In the genomic region with DNA sequence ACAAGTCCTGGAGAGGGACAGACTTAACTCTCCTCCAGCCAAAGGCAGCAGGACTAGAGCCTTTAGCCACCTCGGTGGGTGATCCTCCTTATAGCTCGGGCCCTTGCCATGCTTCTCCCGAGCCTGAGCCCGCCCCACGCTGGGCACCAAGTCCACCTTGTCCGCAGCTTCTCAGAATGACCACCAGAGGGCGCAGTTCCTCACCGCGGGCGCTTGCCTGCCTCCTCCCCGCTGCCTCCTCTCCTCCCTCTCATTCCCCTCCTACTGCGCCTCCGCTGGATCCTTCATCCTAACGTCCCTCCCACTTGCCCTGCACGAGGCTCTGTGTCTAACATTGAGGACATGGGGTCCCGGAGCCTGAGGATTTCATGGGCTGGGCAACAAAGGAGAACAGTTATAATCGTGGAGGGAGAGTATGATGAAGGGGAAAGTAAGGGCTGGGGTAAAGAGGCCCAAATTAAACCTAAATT, we compare ENCODE assay signal across 1 cellular context.
TF ChIP-seq lines count a peak whose summit lies in the region.

No MANE protein-coding gene starts in this region.

TF ChIP-seq in HepG2, 621 proteins besides CTCF, POLR2A, EP300 and RAD21 (continued from another document and continues in another):
- TF ChIP-seq, protein P1, sequence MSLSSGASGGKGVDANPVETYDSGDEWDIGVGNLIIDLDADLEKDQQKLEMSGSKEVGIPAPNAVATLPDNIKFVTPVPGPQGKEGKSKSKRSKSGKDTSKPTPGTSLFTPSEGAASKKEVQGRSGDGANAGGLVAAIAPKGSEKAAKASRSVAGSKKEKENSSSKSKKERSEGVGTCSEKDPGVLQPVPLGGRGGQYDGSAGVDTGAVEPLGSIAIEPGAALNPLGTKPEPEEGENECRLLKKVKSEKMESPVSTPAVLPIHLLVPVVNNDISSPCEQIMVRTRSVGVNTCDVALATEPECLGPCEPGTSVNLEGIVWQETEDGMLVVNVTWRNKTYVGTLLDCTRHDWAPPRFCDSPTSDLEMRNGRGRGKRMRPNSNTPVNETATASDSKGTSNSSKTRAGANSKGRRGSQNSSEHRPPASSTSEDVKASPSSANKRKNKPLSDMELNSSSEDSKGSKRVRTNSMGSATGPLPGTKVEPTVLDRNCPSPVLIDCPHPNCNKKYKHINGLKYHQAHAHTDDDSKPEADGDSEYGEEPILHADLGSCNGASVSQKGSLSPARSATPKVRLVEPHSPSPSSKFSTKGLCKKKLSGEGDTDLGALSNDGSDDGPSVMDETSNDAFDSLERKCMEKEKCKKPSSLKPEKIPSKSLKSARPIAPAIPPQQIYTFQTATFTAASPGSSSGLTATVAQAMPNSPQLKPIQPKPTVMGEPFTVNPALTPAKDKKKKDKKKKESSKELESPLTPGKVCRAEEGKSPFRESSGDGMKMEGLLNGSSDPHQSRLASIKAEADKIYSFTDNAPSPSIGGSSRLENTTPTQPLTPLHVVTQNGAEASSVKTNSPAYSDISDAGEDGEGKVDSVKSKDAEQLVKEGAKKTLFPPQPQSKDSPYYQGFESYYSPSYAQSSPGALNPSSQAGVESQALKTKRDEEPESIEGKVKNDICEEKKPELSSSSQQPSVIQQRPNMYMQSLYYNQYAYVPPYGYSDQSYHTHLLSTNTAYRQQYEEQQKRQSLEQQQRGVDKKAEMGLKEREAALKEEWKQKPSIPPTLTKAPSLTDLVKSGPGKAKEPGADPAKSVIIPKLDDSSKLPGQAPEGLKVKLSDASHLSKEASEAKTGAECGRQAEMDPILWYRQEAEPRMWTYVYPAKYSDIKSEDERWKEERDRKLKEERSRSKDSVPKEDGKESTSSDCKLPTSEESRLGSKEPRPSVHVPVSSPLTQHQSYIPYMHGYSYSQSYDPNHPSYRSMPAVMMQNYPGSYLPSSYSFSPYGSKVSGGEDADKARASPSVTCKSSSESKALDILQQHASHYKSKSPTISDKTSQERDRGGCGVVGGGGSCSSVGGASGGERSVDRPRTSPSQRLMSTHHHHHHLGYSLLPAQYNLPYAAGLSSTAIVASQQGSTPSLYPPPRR (CRISPR knock-in tag; IDR thresholded peaks at IDR 0.05; ENCODE audit: borderline replicate concordance), result no peak
- TF ChIP-seq ZNF333 (CRISPR knock-in tag; IDR thresholded peaks at IDR 0.05; ENCODE audit: borderline replicate concordance) (no peak), REPIN1 (CRISPR knock-in tag; IDR thresholded peaks at IDR 0.05; ENCODE audit: borderline replicate concordance, low read depth) (peak; percentile 29; the same call in 1 of the 2 replicates), ZNF772 (CRISPR knock-in tag; IDR thresholded peaks at IDR 0.05) (peak; percentile 58; the same call in 1 of the 2 replicates), PITX1 (CRISPR knock-in tag; IDR thresholded peaks at IDR 0.05) (no peak), ZSCAN30 (CRISPR knock-in tag; IDR thresholded peaks at IDR 0.05) (no peak), NCOA1 (CRISPR knock-in tag; IDR thresholded peaks at IDR 0.05) (0 out of 2 replicates have a peak, but pooled peaks have one; percentile 28), ZNF441 (CRISPR knock-in tag; IDR thresholded peaks at IDR 0.05; ENCODE audit: borderline replicate concordance) (no peak), RAD51 (IDR thresholded peaks at IDR 0.05; ENCODE audit: borderline replicate concordance) (no peak), PCBP1 (IDR thresholded peaks at IDR 0.05; ENCODE audit: borderline replicate concordance, low read depth, low read length) (0 out of 2 replicates have a peak, but pooled peaks have one; percentile 51), ZNF17 (CRISPR knock-in tag; IDR thresholded peaks at IDR 0.05) (no peak), DPF2 (CRISPR knock-in tag; IDR thresholded peaks at IDR 0.05; ENCODE audit: borderline replicate concordance, low read depth) (no peak), SALL2 (CRISPR knock-in tag; IDR thresholded peaks at IDR 0.05) (no peak; the same call in 1 of the 2 replicates), PHF20 (CRISPR knock-in tag; IDR thresholded peaks at IDR 0.05) (no peak), ZNF431 (CRISPR knock-in tag; IDR thresholded peaks at IDR 0.05; ENCODE audit: borderline replicate concordance, low read depth) (no peak; the same call in 1 of the 2 replicates), ZNF263 (CRISPR knock-in tag; IDR thresholded peaks at IDR 0.05) (peak; percentile 84), NCOA2 (CRISPR knock-in tag; IDR thresholded peaks at IDR 0.05) (0 out of 2 replicates have a peak, but pooled peaks have one; percentile 10), NFKBIZ (CRISPR knock-in tag; IDR thresholded peaks at IDR 0.05) (no peak), ZC3H4 (CRISPR knock-in tag; IDR thresholded peaks at IDR 0.05; ENCODE audit: borderline replicate concordance) (no peak), ZNF761 (CRISPR knock-in tag; conservative IDR thresholded peaks at IDR 0.05) (0 out of 2 replicates have a peak, but pooled peaks have one; percentile 42), ZNF589 (CRISPR knock-in tag; conservative IDR thresholded peaks at IDR 0.05) (no peak), GATA4 (IDR thresholded peaks at IDR 0.05; ENCODE audit: borderline replicate concordance, low read depth) (no peak), ZNF768 (CRISPR knock-in tag; IDR thresholded peaks at IDR 0.05) (peak; percentile 17; the same call in 1 of the 2 replicates), ZFP36L1 (CRISPR knock-in tag; IDR thresholded peaks at IDR 0.05) (no peak), SRF (IDR thresholded peaks at IDR 0.05; ENCODE audit: low read depth, low read length) (no peak), MED8 (CRISPR knock-in tag; IDR thresholded peaks at IDR 0.05; ENCODE audit: insufficient replicate concordance) (no peak)
- TF ChIP-seq, protein P2, sequence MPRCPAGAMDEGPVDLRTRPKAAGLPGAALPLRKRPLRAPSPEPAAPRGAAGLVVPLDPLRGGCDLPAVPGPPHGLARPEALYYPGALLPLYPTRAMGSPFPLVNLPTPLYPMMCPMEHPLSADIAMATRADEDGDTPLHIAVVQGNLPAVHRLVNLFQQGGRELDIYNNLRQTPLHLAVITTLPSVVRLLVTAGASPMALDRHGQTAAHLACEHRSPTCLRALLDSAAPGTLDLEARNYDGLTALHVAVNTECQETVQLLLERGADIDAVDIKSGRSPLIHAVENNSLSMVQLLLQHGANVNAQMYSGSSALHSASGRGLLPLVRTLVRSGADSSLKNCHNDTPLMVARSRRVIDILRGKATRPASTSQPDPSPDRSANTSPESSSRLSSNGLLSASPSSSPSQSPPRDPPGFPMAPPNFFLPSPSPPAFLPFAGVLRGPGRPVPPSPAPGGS (CRISPR knock-in tag; IDR thresholded peaks at IDR 0.05), result no peak
- TF ChIP-seq, protein P3, sequence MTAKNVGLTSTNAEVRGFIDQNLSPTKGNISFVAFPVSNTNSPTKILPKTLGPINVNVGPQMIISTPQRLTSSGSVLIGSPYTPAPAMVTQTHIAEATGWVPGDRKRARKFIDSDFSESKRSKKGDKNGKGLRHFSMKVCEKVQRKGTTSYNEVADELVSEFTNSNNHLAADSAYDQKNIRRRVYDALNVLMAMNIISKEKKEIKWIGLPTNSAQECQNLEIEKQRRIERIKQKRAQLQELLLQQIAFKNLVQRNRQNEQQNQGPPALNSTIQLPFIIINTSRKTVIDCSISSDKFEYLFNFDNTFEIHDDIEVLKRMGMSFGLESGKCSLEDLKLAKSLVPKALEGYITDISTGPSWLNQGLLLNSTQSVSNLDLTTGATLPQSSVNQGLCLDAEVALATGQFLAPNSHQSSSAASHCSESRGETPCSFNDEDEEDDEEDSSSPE (CRISPR knock-in tag; IDR thresholded peaks at IDR 0.05), result peak; percentile 57
- TF ChIP-seq, protein P4, sequence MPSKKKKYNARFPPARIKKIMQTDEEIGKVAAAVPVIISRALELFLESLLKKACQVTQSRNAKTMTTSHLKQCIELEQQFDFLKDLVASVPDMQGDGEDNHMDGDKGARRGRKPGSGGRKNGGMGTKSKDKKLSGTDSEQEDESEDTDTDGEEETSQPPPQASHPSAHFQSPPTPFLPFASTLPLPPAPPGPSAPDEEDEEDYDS (CRISPR knock-in tag; IDR thresholded peaks at IDR 0.05), result 0 out of 2 replicates have a peak, but pooled peaks have one; percentile 23
- TF ChIP-seq, protein P5, sequence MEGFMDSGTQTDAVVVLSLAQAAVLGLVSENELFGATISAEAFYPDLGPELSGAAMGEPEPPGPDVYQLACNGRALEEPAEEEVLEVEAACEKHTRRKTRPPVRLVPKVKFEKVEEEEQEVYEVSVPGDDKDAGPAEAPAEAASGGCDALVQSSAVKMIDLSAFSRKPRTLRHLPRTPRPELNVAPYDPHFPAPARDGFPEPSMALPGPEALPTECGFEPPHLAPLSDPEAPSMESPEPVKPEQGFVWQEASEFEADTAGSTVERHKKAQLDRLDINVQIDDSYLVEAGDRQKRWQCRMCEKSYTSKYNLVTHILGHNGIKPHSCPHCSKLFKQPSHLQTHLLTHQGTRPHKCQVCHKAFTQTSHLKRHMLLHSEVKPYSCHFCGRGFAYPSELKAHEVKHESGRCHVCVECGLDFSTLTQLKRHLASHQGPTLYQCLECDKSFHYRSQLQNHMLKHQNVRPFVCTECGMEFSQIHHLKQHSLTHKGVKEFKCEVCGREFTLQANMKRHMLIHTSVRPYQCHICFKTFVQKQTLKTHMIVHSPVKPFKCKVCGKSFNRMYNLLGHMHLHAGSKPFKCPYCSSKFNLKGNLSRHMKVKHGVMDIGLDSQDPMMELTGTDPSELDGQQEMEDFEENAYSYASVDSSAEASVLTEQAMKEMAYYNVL (CRISPR knock-in tag; IDR thresholded peaks at IDR 0.05; ENCODE audit: borderline replicate concordance), result 0 out of 2 replicates have a peak, but pooled peaks have one; percentile 37
- TF ChIP-seq, protein P6, sequence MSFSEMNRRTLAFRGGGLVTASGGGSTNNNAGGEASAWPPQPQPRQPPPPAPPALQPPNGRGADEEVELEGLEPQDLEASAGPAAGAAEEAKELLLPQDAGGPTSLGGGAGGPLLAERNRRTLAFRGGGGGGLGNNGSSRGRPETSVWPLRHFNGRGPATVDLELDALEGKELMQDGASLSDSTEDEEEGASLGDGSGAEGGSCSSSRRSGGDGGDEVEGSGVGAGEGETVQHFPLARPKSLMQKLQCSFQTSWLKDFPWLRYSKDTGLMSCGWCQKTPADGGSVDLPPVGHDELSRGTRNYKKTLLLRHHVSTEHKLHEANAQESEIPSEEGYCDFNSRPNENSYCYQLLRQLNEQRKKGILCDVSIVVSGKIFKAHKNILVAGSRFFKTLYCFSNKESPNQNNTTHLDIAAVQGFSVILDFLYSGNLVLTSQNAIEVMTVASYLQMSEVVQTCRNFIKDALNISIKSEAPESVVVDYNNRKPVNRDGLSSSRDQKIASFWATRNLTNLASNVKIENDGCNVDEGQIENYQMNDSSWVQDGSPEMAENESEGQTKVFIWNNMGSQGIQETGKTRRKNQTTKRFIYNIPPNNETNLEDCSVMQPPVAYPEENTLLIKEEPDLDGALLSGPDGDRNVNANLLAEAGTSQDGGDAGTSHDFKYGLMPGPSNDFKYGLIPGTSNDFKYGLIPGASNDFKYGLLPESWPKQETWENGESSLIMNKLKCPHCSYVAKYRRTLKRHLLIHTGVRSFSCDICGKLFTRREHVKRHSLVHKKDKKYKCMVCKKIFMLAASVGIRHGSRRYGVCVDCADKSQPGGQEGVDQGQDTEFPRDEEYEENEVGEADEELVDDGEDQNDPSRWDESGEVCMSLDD (CRISPR knock-in tag; IDR thresholded peaks at IDR 0.05; ENCODE audit: borderline replicate concordance), result no peak
- TF ChIP-seq, protein P7, sequence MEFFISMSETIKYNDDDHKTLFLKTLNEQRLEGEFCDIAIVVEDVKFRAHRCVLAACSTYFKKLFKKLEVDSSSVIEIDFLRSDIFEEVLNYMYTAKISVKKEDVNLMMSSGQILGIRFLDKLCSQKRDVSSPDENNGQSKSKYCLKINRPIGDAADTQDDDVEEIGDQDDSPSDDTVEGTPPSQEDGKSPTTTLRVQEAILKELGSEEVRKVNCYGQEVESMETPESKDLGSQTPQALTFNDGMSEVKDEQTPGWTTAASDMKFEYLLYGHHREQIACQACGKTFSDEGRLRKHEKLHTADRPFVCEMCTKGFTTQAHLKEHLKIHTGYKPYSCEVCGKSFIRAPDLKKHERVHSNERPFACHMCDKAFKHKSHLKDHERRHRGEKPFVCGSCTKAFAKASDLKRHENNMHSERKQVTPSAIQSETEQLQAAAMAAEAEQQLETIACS (CRISPR knock-in tag; IDR thresholded peaks at IDR 0.05), result no peak
- TF ChIP-seq, protein P8, sequence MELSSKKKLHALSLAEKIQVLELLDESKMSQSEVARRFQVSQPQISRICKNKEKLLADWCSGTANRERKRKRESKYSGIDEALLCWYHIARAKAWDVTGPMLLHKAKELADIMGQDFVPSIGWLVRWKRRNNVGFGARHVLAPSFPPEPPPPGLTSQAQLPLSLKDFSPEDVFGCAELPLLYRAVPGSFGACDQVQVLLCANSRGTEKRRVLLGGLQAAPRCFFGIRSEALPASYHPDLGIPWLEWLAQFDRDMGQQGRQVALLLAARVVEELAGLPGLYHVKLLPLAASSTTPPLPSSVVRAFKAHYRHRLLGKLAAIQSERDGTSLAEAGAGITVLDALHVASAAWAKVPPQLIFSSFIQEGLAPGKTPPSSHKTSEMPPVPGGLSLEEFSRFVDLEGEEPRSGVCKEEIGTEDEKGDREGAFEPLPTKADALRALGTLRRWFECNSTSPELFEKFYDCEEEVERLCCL (CRISPR knock-in tag; IDR thresholded peaks at IDR 0.05; ENCODE audit: borderline replicate concordance), result no peak
- TF ChIP-seq, protein P9, sequence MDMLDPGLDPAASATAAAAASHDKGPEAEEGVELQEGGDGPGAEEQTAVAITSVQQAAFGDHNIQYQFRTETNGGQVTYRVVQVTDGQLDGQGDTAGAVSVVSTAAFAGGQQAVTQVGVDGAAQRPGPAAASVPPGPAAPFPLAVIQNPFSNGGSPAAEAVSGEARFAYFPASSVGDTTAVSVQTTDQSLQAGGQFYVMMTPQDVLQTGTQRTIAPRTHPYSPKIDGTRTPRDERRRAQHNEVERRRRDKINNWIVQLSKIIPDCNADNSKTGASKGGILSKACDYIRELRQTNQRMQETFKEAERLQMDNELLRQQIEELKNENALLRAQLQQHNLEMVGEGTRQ (IDR thresholded peaks at IDR 0.05; ENCODE audit: low read depth, low read length), result no peak
- TF ChIP-seq, protein P9 (CRISPR knock-in tag; IDR thresholded peaks at IDR 0.05; ENCODE audit: borderline replicate concordance), result no peak
- TF ChIP-seq, protein P10, sequence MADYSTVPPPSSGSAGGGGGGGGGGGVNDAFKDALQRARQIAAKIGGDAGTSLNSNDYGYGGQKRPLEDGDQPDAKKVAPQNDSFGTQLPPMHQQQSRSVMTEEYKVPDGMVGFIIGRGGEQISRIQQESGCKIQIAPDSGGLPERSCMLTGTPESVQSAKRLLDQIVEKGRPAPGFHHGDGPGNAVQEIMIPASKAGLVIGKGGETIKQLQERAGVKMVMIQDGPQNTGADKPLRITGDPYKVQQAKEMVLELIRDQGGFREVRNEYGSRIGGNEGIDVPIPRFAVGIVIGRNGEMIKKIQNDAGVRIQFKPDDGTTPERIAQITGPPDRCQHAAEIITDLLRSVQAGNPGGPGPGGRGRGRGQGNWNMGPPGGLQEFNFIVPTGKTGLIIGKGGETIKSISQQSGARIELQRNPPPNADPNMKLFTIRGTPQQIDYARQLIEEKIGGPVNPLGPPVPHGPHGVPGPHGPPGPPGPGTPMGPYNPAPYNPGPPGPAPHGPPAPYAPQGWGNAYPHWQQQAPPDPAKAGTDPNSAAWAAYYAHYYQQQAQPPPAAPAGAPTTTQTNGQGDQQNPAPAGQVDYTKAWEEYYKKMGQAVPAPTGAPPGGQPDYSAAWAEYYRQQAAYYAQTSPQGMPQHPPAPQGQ (CRISPR knock-in tag; IDR thresholded peaks at IDR 0.05; ENCODE audit: borderline replicate concordance), result no peak
